Comparison of ENCODE assay signal across 1 cellular context in the genomic region with DNA sequence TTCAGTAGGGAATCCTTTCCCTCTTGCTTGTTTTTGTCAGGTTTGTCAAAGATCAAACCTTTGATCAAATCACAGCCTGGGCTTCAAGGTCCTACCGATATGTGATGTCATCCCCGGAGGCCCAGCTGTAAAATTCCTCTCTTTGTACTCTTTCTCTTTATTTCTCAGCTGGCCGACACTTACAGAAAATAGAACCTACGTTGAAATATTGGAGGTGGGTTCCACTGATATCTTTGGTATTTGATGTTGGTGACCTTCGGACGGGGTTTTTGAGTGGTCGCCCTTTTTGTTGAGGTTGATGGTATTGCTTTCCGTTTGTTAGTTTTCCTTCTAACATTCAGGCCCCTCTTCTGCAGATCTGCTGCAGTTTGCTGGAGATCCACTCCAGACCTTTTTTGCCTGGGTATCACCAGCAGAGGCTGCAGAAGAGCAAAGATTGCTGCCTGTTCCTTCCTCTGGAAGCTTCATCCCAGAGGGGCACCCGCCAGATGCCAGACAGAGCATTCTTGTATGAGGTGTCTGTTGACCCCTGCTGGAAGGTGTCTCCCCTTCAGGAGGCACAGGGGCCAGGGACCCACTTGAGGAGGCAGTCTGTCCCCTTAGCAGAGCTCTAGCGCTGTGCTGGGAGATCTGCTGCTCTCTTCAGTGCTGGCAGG.
TF ChIP-seq lines count a peak whose summit lies in the region.
"Not testable (repeated sequence)": the region's sequence is repeated elsewhere in the genome, so short reads cannot be mapped to it uniquely, and the experiment has no call there.

No MANE protein-coding gene starts in this region.

TF ChIP-seq in HepG2, 621 proteins besides CTCF, POLR2A, EP300 and RAD21 (continued from another document and continues in another):
- TF ChIP-seq DR1 (CRISPR knock-in tag; IDR thresholded peaks at IDR 0.05), result peak; percentile 49; the same call in 1 of the 2 replicates
- TF ChIP-seq ZMYM2 (CRISPR knock-in tag; IDR thresholded peaks at IDR 0.05), result 0 out of 2 replicates have a peak, but pooled peaks have one; percentile 40
- TF ChIP-seq ZNF160 (CRISPR knock-in tag; IDR thresholded peaks at IDR 0.05), result peak; percentile 68; the same call in 1 of the 2 replicates
- TF ChIP-seq ZBTB7B (CRISPR knock-in tag; IDR thresholded peaks at IDR 0.05), result peak; percentile 93
- TF ChIP-seq BRCA1 (CRISPR knock-in tag; IDR thresholded peaks at IDR 0.05), result peak; percentile 75; the same call in 1 of the 2 replicates
- TF ChIP-seq ZNF264 (CRISPR knock-in tag; IDR thresholded peaks at IDR 0.05), result peak; percentile 34
- TF ChIP-seq RXRA (CRISPR knock-in tag; IDR thresholded peaks at IDR 0.05), result peak; percentile 56; the same call in 1 of the 2 replicates
- TF ChIP-seq, protein P1, sequence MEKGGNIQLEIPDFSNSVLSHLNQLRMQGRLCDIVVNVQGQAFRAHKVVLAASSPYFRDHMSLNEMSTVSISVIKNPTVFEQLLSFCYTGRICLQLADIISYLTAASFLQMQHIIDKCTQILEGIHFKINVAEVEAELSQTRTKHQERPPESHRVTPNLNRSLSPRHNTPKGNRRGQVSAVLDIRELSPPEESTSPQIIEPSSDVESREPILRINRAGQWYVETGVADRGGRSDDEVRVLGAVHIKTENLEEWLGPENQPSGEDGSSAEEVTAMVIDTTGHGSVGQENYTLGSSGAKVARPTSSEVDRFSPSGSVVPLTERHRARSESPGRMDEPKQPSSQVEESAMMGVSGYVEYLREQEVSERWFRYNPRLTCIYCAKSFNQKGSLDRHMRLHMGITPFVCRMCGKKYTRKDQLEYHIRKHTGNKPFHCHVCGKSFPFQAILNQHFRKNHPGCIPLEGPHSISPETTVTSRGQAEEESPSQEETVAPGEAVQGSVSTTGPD (CRISPR knock-in tag; IDR thresholded peaks at IDR 0.05), result 0 out of 2 replicates have a peak, but pooled peaks have one; percentile 46
- 0 out of 2 replicates have a peak, but pooled peaks have one; percentile 37 for TF ChIP-seq ZNF572 (CRISPR knock-in tag; IDR thresholded peaks at IDR 0.05)
- TF ChIP-seq ZNF746 (CRISPR knock-in tag; IDR thresholded peaks at IDR 0.05), result 0 out of 2 replicates have a peak, but pooled peaks have one; percentile 27
- TF ChIP-seq, protein P2, sequence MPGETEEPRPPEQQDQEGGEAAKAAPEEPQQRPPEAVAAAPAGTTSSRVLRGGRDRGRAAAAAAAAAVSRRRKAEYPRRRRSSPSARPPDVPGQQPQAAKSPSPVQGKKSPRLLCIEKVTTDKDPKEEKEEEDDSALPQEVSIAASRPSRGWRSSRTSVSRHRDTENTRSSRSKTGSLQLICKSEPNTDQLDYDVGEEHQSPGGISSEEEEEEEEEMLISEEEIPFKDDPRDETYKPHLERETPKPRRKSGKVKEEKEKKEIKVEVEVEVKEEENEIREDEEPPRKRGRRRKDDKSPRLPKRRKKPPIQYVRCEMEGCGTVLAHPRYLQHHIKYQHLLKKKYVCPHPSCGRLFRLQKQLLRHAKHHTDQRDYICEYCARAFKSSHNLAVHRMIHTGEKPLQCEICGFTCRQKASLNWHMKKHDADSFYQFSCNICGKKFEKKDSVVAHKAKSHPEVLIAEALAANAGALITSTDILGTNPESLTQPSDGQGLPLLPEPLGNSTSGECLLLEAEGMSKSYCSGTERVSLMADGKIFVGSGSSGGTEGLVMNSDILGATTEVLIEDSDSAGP (CRISPR knock-in tag; IDR thresholded peaks at IDR 0.05; ENCODE audit: borderline replicate concordance), result peak; percentile 62; the same call in 1 of the 2 replicates
- TF ChIP-seq ZNF331 (CRISPR knock-in tag; IDR thresholded peaks at IDR 0.05), result peak; percentile 10; the same call in 1 of the 2 replicates
- not testable (repeated sequence) for TF ChIP-seq SOX13 (IDR thresholded peaks at IDR 0.05)
- peak in 1 of 2 experiments; percentile 50; a peak in 2 of 4 replicates for TF ChIP-seq SOX13 (CRISPR knock-in tag; conservative IDR thresholded peaks at IDR 0.05 in 1 of 2, IDR thresholded peaks at IDR 0.05 in 1 of 2)
- 0 out of 2 replicates have a peak, but pooled peaks have one; percentile 29 for TF ChIP-seq ZNF274 (CRISPR knock-in tag; IDR thresholded peaks at IDR 0.05)
- peak; percentile 72; the same call in 1 of the 2 replicates for TF ChIP-seq SMC3 (IDR thresholded peaks at IDR 0.05; ENCODE audit: low read length)
- TF ChIP-seq KLF15 (CRISPR knock-in tag; IDR thresholded peaks at IDR 0.05; ENCODE audit: borderline replicate concordance), result 0 out of 2 replicates have a peak, but pooled peaks have one; percentile 10
- TF ChIP-seq JUN (CRISPR knock-in tag; IDR thresholded peaks at IDR 0.05), result 0 out of 2 replicates have a peak, but pooled peaks have one; percentile 40
- peak; percentile 52; the same call in 1 of the 2 replicates for TF ChIP-seq ZNF792 (CRISPR knock-in tag; IDR thresholded peaks at IDR 0.05)
- TF ChIP-seq, protein P3, sequence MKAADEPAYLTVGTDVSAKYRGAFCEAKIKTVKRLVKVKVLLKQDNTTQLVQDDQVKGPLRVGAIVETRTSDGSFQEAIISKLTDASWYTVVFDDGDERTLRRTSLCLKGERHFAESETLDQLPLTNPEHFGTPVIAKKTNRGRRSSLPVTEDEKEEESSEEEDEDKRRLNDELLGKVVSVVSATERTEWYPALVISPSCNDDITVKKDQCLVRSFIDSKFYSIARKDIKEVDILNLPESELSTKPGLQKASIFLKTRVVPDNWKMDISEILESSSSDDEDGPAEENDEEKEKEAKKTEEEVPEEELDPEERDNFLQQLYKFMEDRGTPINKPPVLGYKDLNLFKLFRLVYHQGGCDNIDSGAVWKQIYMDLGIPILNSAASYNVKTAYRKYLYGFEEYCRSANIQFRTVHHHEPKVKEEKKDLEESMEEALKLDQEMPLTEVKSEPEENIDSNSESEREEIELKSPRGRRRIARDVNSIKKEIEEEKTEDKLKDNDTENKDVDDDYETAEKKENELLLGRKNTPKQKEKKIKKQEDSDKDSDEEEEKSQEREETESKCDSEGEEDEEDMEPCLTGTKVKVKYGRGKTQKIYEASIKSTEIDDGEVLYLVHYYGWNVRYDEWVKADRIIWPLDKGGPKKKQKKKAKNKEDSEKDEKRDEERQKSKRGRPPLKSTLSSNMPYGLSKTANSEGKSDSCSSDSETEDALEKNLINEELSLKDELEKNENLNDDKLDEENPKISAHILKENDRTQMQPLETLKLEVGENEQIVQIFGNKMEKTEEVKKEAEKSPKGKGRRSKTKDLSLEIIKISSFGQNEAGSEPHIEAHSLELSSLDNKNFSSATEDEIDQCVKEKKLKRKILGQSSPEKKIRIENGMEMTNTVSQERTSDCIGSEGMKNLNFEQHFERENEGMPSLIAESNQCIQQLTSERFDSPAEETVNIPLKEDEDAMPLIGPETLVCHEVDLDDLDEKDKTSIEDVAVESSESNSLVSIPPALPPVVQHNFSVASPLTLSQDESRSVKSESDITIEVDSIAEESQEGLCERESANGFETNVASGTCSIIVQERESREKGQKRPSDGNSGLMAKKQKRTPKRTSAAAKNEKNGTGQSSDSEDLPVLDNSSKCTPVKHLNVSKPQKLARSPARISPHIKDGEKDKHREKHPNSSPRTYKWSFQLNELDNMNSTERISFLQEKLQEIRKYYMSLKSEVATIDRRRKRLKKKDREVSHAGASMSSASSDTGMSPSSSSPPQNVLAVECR (CRISPR knock-in tag; IDR thresholded peaks at IDR 0.05; ENCODE audit: borderline replicate concordance), result peak; percentile 33; the same call in 1 of the 2 replicates
- TF ChIP-seq ZNF614 (CRISPR knock-in tag; IDR thresholded peaks at IDR 0.05; ENCODE audit: borderline replicate concordance), result 0 out of 2 replicates have a peak, but pooled peaks have one; percentile 30
- TF ChIP-seq STAG1 (CRISPR knock-in tag; IDR thresholded peaks at IDR 0.05), result peak; percentile 87
- TF ChIP-seq KDM5B (CRISPR knock-in tag; IDR thresholded peaks at IDR 0.05; ENCODE audit: borderline replicate concordance), result peak; percentile 60; the same call in 1 of the 2 replicates
- peak; percentile 61; the same call in 1 of the 2 replicates for TF ChIP-seq HDAC2 (CRISPR knock-in tag; IDR thresholded peaks at IDR 0.05)
- TF ChIP-seq, protein P4, sequence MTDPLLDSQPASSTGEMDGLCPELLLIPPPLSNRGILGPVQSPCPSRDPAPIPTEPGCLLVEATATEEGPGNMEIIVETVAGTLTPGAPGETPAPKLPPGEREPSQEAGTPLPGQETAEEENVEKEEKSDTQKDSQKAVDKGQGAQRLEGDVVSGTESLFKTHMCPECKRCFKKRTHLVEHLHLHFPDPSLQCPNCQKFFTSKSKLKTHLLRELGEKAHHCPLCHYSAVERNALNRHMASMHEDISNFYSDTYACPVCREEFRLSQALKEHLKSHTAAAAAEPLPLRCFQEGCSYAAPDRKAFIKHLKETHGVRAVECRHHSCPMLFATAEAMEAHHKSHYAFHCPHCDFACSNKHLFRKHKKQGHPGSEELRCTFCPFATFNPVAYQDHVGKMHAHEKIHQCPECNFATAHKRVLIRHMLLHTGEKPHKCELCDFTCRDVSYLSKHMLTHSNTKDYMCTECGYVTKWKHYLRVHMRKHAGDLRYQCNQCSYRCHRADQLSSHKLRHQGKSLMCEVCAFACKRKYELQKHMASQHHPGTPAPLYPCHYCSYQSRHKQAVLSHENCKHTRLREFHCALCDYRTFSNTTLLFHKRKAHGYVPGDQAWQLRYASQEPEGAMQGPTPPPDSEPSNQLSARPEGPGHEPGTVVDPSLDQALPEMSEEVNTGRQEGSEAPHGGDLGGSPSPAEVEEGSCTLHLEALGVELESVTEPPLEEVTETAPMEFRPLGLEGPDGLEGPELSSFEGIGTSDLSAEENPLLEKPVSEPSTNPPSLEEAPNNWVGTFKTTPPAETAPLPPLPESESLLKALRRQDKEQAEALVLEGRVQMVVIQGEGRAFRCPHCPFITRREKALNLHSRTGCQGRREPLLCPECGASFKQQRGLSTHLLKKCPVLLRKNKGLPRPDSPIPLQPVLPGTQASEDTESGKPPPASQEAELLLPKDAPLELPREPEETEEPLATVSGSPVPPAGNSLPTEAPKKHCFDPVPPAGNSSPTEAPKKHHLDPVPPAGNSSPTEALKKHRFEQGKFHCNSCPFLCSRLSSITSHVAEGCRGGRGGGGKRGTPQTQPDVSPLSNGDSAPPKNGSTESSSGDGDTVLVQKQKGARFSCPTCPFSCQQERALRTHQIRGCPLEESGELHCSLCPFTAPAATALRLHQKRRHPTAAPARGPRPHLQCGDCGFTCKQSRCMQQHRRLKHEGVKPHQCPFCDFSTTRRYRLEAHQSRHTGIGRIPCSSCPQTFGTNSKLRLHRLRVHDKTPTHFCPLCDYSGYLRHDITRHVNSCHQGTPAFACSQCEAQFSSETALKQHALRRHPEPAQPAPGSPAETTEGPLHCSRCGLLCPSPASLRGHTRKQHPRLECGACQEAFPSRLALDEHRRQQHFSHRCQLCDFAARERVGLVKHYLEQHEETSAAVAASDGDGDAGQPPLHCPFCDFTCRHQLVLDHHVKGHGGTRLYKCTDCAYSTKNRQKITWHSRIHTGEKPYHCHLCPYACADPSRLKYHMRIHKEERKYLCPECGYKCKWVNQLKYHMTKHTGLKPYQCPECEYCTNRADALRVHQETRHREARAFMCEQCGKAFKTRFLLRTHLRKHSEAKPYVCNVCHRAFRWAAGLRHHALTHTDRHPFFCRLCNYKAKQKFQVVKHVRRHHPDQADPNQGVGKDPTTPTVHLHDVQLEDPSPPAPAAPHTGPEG (CRISPR knock-in tag; IDR thresholded peaks at IDR 0.05), result peak; percentile 38; the same call in 1 of the 2 replicates
- peak; percentile 99 for TF ChIP-seq GFI1 (CRISPR knock-in tag; IDR thresholded peaks at IDR 0.05; ENCODE audit: borderline replicate concordance)
- peak; percentile 32 for TF ChIP-seq ZNF781 (CRISPR knock-in tag; IDR thresholded peaks at IDR 0.05; ENCODE audit: borderline replicate concordance, not compliant biosample characterization)
- peak; percentile 35 for TF ChIP-seq FOSL2 (CRISPR knock-in tag; IDR thresholded peaks at IDR 0.05)
- TF ChIP-seq NKX3-1 (CRISPR knock-in tag; IDR thresholded peaks at IDR 0.05), result peak; percentile 40; the same call in 1 of the 2 replicates
- TF ChIP-seq, protein P5, sequence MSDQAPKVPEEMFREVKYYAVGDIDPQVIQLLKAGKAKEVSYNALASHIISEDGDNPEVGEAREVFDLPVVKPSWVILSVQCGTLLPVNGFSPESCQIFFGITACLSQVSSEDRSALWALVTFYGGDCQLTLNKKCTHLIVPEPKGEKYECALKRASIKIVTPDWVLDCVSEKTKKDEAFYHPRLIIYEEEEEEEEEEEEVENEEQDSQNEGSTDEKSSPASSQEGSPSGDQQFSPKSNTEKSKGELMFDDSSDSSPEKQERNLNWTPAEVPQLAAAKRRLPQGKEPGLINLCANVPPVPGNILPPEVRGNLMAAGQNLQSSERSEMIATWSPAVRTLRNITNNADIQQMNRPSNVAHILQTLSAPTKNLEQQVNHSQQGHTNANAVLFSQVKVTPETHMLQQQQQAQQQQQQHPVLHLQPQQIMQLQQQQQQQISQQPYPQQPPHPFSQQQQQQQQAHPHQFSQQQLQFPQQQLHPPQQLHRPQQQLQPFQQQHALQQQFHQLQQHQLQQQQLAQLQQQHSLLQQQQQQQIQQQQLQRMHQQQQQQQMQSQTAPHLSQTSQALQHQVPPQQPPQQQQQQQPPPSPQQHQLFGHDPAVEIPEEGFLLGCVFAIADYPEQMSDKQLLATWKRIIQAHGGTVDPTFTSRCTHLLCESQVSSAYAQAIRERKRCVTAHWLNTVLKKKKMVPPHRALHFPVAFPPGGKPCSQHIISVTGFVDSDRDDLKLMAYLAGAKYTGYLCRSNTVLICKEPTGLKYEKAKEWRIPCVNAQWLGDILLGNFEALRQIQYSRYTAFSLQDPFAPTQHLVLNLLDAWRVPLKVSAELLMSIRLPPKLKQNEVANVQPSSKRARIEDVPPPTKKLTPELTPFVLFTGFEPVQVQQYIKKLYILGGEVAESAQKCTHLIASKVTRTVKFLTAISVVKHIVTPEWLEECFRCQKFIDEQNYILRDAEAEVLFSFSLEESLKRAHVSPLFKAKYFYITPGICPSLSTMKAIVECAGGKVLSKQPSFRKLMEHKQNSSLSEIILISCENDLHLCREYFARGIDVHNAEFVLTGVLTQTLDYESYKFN (CRISPR knock-in tag; conservative IDR thresholded peaks at IDR 0.05), result peak; percentile 89
